In genomic region chr1:15261155-15262002, GRCh38 we compare ENCODE assay signal across 1 cellular context.
TF ChIP-seq lines count a peak whose summit lies in the region.

No MANE protein-coding gene starts in this region.

TF ChIP-seq in K562, 482 proteins besides CTCF, POLR2A, EP300 and RAD21 (continued from another document and continues in another):
- TF ChIP-seq ARID4B (CRISPR knock-in tag; IDR thresholded peaks at IDR 0.05) (peak; percentile 31; the same call in 1 of the 2 replicates), SETDB1 (IDR thresholded peaks at IDR 0.05; ENCODE audit: low read length) (peak; percentile 35), JUN (IDR thresholded peaks at IDR 0.05; ENCODE audit: borderline replicate concordance, low read depth, low read length) (peak; percentile 52; the same call in 1 of the 2 replicates), JUN (CRISPR knock-in tag; IDR thresholded peaks at IDR 0.05; ENCODE audit: borderline replicate concordance) (no peak), CCNT2 (IDR thresholded peaks at IDR 0.05; ENCODE audit: borderline replicate concordance, extremely low read depth, insufficient read length, low read depth, low read length) (no peak), PHF20 (IDR thresholded peaks at IDR 0.05; ENCODE audit: partially characterized antibody) (no peak), SMAD2 (IDR thresholded peaks at IDR 0.05; ENCODE audit: low read depth, low read length) (no peak), ESRRA (IDR thresholded peaks at IDR 0.05; ENCODE audit: borderline replicate concordance, low read depth) (peak; percentile 83), ZNF174 (CRISPR knock-in tag; IDR thresholded peaks at IDR 0.05) (no peak), ZNF239 (CRISPR knock-in tag; IDR thresholded peaks at IDR 0.05) (no peak), BHLHE40 (IDR thresholded peaks at IDR 0.05; ENCODE audit: low read length) (peak; percentile 64; the same call in 1 of the 2 replicates), FOXA3 (CRISPR knock-in tag; conservative IDR thresholded peaks at IDR 0.05 in 1 of 2, IDR thresholded peaks at IDR 0.05 in 1 of 2) (no peak), KLF6 (CRISPR knock-in tag; IDR thresholded peaks at IDR 0.05; ENCODE audit: borderline replicate concordance) (no peak), HMGN3 (IDR thresholded peaks at IDR 0.05; ENCODE audit: borderline replicate concordance, extremely low read depth, insufficient read length, low read depth, low read length) (no peak), ZNF75A (CRISPR knock-in tag; IDR thresholded peaks at IDR 0.05) (no peak), HNRNPL (IDR thresholded peaks at IDR 0.05; ENCODE audit: low read depth, low read length) (no peak), PKNOX1 (IDR thresholded peaks at IDR 0.05) (peak; percentile 97), BRD4 (IDR thresholded peaks at IDR 0.05) (no peak), REST (CRISPR knock-in tag; IDR thresholded peaks at IDR 0.05; ENCODE audit: low read depth) (no peak), ERF (CRISPR knock-in tag; IDR thresholded peaks at IDR 0.05) (no peak), ZNF780A (CRISPR knock-in tag; IDR thresholded peaks at IDR 0.05) (0 out of 2 replicates have a peak, but pooled peaks have one; percentile 31), ELK3 (CRISPR knock-in tag; IDR thresholded peaks at IDR 0.05) (no peak), RBM25 (IDR thresholded peaks at IDR 0.05; ENCODE audit: low read depth, low read length, severe bottlenecking) (peak; percentile 36), ZKSCAN1 (IDR thresholded peaks at IDR 0.05; ENCODE audit: low read depth, low read length) (no peak)
- TF ChIP-seq, protein P1, sequence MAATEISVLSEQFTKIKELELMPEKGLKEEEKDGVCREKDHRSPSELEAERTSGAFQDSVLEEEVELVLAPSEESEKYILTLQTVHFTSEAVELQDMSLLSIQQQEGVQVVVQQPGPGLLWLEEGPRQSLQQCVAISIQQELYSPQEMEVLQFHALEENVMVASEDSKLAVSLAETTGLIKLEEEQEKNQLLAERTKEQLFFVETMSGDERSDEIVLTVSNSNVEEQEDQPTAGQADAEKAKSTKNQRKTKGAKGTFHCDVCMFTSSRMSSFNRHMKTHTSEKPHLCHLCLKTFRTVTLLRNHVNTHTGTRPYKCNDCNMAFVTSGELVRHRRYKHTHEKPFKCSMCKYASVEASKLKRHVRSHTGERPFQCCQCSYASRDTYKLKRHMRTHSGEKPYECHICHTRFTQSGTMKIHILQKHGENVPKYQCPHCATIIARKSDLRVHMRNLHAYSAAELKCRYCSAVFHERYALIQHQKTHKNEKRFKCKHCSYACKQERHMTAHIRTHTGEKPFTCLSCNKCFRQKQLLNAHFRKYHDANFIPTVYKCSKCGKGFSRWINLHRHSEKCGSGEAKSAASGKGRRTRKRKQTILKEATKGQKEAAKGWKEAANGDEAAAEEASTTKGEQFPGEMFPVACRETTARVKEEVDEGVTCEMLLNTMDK (IDR thresholded peaks at IDR 0.05; ENCODE audit: borderline replicate concordance, insufficient read depth, low read depth, low read length, poor library complexity, severe bottlenecking): no peak
- TF ChIP-seq, protein P2, sequence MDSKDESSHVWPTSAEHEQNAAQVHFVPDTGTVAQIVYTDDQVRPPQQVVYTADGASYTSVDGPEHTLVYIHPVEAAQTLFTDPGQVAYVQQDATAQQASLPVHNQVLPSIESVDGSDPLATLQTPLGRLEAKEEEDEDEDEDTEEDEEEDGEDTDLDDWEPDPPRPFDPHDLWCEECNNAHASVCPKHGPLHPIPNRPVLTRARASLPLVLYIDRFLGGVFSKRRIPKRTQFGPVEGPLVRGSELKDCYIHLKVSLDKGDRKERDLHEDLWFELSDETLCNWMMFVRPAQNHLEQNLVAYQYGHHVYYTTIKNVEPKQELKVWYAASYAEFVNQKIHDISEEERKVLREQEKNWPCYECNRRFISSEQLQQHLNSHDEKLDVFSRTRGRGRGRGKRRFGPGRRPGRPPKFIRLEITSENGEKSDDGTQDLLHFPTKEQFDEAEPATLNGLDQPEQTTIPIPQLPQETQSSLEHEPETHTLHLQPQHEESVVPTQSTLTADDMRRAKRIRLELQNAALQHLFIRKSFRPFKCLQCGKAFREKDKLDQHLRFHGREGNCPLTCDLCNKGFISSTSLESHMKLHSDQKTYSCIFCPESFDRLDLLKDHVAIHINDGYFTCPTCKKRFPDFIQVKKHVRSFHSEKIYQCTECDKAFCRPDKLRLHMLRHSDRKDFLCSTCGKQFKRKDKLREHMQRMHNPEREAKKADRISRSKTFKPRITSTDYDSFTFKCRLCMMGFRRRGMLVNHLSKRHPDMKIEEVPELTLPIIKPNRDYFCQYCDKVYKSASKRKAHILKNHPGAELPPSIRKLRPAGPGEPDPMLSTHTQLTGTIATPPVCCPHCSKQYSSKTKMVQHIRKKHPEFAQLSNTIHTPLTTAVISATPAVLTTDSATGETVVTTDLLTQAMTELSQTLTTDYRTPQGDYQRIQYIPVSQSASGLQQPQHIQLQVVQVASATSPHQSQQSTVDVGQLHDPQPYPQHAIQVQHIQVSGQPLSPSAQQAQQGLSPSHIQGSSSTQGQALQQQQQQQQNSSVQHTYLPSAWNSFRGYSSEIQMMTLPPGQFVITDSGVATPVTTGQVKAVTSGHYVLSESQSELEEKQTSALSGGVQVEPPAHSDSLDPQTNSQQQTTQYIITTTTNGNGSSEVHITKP (IDR thresholded peaks at IDR 0.05; ENCODE audit: partially characterized antibody): no peak
- TF ChIP-seq, protein P3, sequence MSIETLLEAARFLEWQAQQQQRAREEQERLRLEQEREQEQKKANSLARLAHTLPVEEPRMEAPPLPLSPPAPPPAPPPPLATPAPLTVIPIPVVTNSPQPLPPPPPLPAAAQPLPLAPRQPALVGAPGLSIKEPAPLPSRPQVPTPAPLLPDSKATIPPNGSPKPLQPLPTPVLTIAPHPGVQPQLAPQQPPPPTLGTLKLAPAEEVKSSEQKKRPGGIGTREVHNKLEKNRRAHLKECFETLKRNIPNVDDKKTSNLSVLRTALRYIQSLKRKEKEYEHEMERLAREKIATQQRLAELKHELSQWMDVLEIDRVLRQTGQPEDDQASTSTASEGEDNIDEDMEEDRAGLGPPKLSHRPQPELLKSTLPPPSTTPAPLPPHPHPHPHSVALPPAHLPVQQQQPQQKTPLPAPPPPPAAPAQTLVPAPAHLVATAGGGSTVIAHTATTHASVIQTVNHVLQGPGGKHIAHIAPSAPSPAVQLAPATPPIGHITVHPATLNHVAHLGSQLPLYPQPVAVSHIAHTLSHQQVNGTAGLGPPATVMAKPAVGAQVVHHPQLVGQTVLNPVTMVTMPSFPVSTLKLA (conservative IDR thresholded peaks at IDR 0.05): no peak
- TF ChIP-seq, protein P4, sequence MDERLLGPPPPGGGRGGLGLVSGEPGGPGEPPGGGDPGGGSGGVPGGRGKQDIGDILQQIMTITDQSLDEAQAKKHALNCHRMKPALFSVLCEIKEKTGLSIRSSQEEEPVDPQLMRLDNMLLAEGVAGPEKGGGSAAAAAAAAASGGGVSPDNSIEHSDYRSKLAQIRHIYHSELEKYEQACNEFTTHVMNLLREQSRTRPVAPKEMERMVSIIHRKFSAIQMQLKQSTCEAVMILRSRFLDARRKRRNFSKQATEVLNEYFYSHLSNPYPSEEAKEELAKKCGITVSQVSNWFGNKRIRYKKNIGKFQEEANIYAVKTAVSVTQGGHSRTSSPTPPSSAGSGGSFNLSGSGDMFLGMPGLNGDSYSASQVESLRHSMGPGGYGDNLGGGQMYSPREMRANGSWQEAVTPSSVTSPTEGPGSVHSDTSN (CRISPR knock-in tag; IDR thresholded peaks at IDR 0.05; ENCODE audit: low read depth): peak; percentile 80
- TF ChIP-seq, protein P4 (tag; conservative IDR thresholded peaks at IDR 0.05; ENCODE audit: low read depth): peak; percentile 87
- TF ChIP-seq, protein P5, sequence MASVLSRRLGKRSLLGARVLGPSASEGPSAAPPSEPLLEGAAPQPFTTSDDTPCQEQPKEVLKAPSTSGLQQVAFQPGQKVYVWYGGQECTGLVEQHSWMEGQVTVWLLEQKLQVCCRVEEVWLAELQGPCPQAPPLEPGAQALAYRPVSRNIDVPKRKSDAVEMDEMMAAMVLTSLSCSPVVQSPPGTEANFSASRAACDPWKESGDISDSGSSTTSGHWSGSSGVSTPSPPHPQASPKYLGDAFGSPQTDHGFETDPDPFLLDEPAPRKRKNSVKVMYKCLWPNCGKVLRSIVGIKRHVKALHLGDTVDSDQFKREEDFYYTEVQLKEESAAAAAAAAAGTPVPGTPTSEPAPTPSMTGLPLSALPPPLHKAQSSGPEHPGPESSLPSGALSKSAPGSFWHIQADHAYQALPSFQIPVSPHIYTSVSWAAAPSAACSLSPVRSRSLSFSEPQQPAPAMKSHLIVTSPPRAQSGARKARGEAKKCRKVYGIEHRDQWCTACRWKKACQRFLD (CRISPR knock-in tag; IDR thresholded peaks at IDR 0.05): no peak
- TF ChIP-seq, protein P6, sequence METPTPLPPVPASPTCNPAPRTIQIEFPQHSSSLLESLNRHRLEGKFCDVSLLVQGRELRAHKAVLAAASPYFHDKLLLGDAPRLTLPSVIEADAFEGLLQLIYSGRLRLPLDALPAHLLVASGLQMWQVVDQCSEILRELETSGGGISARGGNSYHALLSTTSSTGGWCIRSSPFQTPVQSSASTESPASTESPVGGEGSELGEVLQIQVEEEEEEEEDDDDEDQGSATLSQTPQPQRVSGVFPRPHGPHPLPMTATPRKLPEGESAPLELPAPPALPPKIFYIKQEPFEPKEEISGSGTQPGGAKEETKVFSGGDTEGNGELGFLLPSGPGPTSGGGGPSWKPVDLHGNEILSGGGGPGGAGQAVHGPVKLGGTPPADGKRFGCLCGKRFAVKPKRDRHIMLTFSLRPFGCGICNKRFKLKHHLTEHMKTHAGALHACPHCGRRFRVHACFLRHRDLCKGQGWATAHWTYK (CRISPR knock-in tag; IDR thresholded peaks at IDR 0.05): no peak
